Comparison of ENCODE assay signal across 12 cellular contexts in genomic region chr9:136401173-136401922, GRCh38. TPM values are rescaled to one million over a fixed set of nuclear protein-coding genes. Genes with fewer than 3 reads are reported as not detected.
DNase-seq lines count a peak whose midpoint lies in the region; ATAC-seq and TF ChIP-seq lines count a peak whose summit lies in the region.
"Had no signal": no experiment of that assay in that cellular context is flagged by ENCODE, and none has a peak within 500 bp of the region (broad histone marks: within the 10 kb centered on the region; RNA-seq: fewer than 3 reads in every experiment).

No MANE protein-coding gene starts in this region.

- H3K9me3 ChIP-seq in CD8-positive, alpha-beta T cell (ENCODE audit: low read length), result no peaks in the 10 kb centered on the region
- H3K9me3 ChIP-seq: upper lobe of left lung had no signal

- DNase-seq in CD8-positive, alpha-beta T cell, result no peak
- DNase-seq in GM23338 (ENCODE audit: low spot score), result no peak
- DNase-seq in naive B cell, result no peak
- no peak for DNase-seq in NCI-H774 (lab: John Stamatoyannopoulos, UW)
- DNase-seq in central memory CD4-positive, alpha-beta T cell, result no peak
- DNase-seq: kidney glomerular epithelial cell, NCI-H345, PC-3 had no signal

- ATAC-seq in CD8-positive, alpha-beta T cell, result no peak
- no peak for ATAC-seq in GM23338
- no peak for ATAC-seq in activated T-helper 17 cell treated with anti-CD3 and anti-CD28 coated beads, Interleukin-2, amount 50 U/mL, for 72 hours (replicated peaks)
- no peak for ATAC-seq in naive B cell (ENCODE audit: low read depth in 2 of 2)
- ATAC-seq in GM18870 (IDR thresholded peaks at IDR 0.05; ENCODE audit: unreplicated experiment), result no peak
- ATAC-seq in HG02642 (IDR thresholded peaks at IDR 0.05; ENCODE audit: poor library complexity, unreplicated experiment), result no peak

- H3K9me3 Mint-ChIP-seq in CD8-positive, alpha-beta T cell, result no peaks in the 10 kb centered on the region
- H3K9me3 Mint-ChIP-seq in GM23338 (no peaks in the 10 kb centered on the region; the same call in 2 of the 3 replicates), naive B cell (no peaks in the 10 kb centered on the region)
- no peaks in the 10 kb centered on the region for H3K9me3 Mint-ChIP-seq in activated T-helper 17 cell treated with anti-CD3 and anti-CD28 coated beads, Interleukin-2, amount 50 U/mL, for 72 hours

- H3K9me2 ChIP-seq in GM23338 (ENCODE audit: insufficient read depth), result no peaks in the 10 kb centered on the region

- POLR2A ChIA-PET in CD8-positive, alpha-beta T cell (lab: Charles Lee), result interaction anchor here (0.6 to 2.5 kb wide), 3 partner anchors 8 to 503 kb away, joined by 3 to 8 read pairs (median 3); no protein-coding TSS in a partner anchor

- H2AFZ ChIP-seq in GM23338, result no peak overlapping the region

- H3K27ac Mint-ChIP-seq in CD8-positive, alpha-beta T cell, result no peak overlapping the region
- 0 out of 2 replicates have a peak overlapping the region, but pooled peaks have one; percentile 36 for H3K27ac Mint-ChIP-seq in GM23338
- H3K27ac Mint-ChIP-seq in activated T-helper 17 cell treated with anti-CD3 and anti-CD28 coated beads, Interleukin-2, amount 50 U/mL, for 72 hours, result peak overlapping the region; percentile 84
- peak overlapping the region in 4 of 6 donors; percentile 80 to 89 (median 82) for H3K27ac Mint-ChIP-seq in naive B cell

- H3K27me3 ChIP-seq in CD8-positive, alpha-beta T cell (ENCODE audit: insufficient read depth, low read length), result no peaks in the 10 kb centered on the region
- H3K27me3 ChIP-seq in GM23338 (ENCODE audit: insufficient read depth), result no peaks in the 10 kb centered on the region
- H3K27me3 ChIP-seq: upper lobe of left lung had no signal

- H3K4me2 ChIP-seq in GM23338, result no peak overlapping the region

- TF ChIP-seq CTCF in CD8-positive, alpha-beta T cell (IDR thresholded peaks at IDR 0.05), result no peak
- no peak for TF ChIP-seq CTCF in GM23338 (conservative IDR thresholded peaks at IDR 0.05; ENCODE audit: low read depth in 2 of 2)

- H3F3A ChIP-seq in GM23338 (replicated peaks; ENCODE audit: low read depth), result peaks cover 22% of the 10 kb centered on the region

- peaks cover 58% of the 10 kb centered on the region for H3K4me1 ChIP-seq in CD8-positive, alpha-beta T cell (ENCODE audit: insufficient read depth, low read length)
- H3K4me1 ChIP-seq in GM23338 (ENCODE audit: insufficient read depth), result peaks cover 3% of the 10 kb centered on the region; the same call in 1 of the 2 replicates

- no peak overlapping the region for H3K4me3 ChIP-seq in CD8-positive, alpha-beta T cell (ENCODE audit: low read depth, low read length)
- no peak overlapping the region for H3K4me3 ChIP-seq in GM23338

- H3K27me3 Mint-ChIP-seq in CD8-positive, alpha-beta T cell (ENCODE audit: low read depth), result no peaks in the 10 kb centered on the region
- peaks cover 19% of the 10 kb centered on the region for H3K27me3 Mint-ChIP-seq in GM23338 (ENCODE audit: insufficient read depth, low read depth, poor library complexity)
- no peaks in the 10 kb centered on the region for H3K27me3 Mint-ChIP-seq in activated T-helper 17 cell treated with anti-CD3 and anti-CD28 coated beads, Interleukin-2, amount 50 U/mL, for 72 hours
- no peaks in the 10 kb centered on the region for H3K27me3 Mint-ChIP-seq in naive B cell

- H3K4me1 Mint-ChIP-seq in CD8-positive, alpha-beta T cell (ENCODE audit: low read depth), result peaks cover 46% of the 10 kb centered on the region
- H3K4me1 Mint-ChIP-seq in GM23338 (peaks cover 9% of the 10 kb centered on the region), naive B cell (peaks cover 25 to 59% (median 42%) of the 10 kb centered on the region in 3 donors)
- H3K4me1 Mint-ChIP-seq in activated T-helper 17 cell treated with anti-CD3 and anti-CD28 coated beads, Interleukin-2, amount 50 U/mL, for 72 hours, result peaks cover 24% of the 10 kb centered on the region

- intact Hi-C loops in CD8-positive, alpha-beta T cell (cut with DNase I, micrococcal nuclease), result loop anchor here in 1 of 2 experiments (2.0 to 5.0 kb wide), 2 partner anchors 63 to 439 kb away; partner anchors contain the start of gene UBAC1

- H3K4me3 Mint-ChIP-seq in CD8-positive, alpha-beta T cell, result peak overlapping the region; percentile 11
- H3K4me3 Mint-ChIP-seq in GM23338 (0 out of 3 replicates have a peak overlapping the region, but pooled peaks have one; percentile 10), naive B cell (peak overlapping the region in 5 of 8 donors; percentile 41 to 94 (median 76))
- H3K4me3 Mint-ChIP-seq in activated T-helper 17 cell treated with anti-CD3 and anti-CD28 coated beads, Interleukin-2, amount 50 U/mL, for 72 hours, result peak overlapping the region; percentile 88

- H3K27ac ChIP-seq in CD8-positive, alpha-beta T cell (ENCODE audit: low read depth, low read length), result no peak overlapping the region
- H3K27ac ChIP-seq in GM23338 (ENCODE audit: low read depth), result peak overlapping the region; percentile 39; the same call in 1 of the 2 replicates

- H3K36me3 Mint-ChIP-seq in CD8-positive, alpha-beta T cell, result peaks cover 32% of the 10 kb centered on the region
- H3K36me3 Mint-ChIP-seq in GM23338 (ENCODE audit: low read depth) (peaks cover 63% of the 10 kb centered on the region), naive B cell (no peaks in the 10 kb centered on the region)
- peaks cover 78% of the 10 kb centered on the region for H3K36me3 Mint-ChIP-seq in activated T-helper 17 cell treated with anti-CD3 and anti-CD28 coated beads, Interleukin-2, amount 50 U/mL, for 72 hours (ENCODE audit: low read depth)

- H3K79me2 ChIP-seq in GM23338 (replicated peaks; ENCODE audit: insufficient read depth), result peaks cover 34% of the 10 kb centered on the region

- peaks cover 15% of the 10 kb centered on the region for H3K36me3 ChIP-seq in CD8-positive, alpha-beta T cell (ENCODE audit: insufficient read depth, low read length)
- H3K36me3 ChIP-seq in GM23338 (ENCODE audit: insufficient read depth), result peaks cover 22% of the 10 kb centered on the region

- H4K20me1 ChIP-seq in GM23338 (replicated peaks; ENCODE audit: insufficient read depth), result peaks cover 3% of the 10 kb centered on the region

- CTCF ChIA-PET in CD8-positive, alpha-beta T cell (lab: Charles Lee), result interaction anchor here (0.6 to 2.2 kb wide), 14 partner anchors 9 to 279 kb away, joined by 3 to 8 read pairs (median 3); partner anchors contain the start of genes DNLZ, ENTR1 and PMPCA

RNA-seq across cellular contexts. Expression of gene SNAPC4, which starts 1.4 kb away (rescaled TPM):
- total RNA-seq in CD8-positive, alpha-beta T cell, result 1 to 10 TPM; 6.7 TPM
- total RNA-seq in GM23338 (2014; rRNA removed; shearing (Covaris generic)), result 20.4 and 22.7 TPM in 2 replicates
- 8.8 and 10.2 TPM in 2 replicates for polyA plus RNA-seq in GM23338 (2016; fragmentation: Nextera tagmentation; extraction: Ambion mirVana)
- total RNA-seq in activated T-helper 17 cell treated with anti-CD3 and anti-CD28 coated beads, Interleukin-2, amount 50 U/mL, for 72 hours, result 10 to 100 TPM; 16.3 to 21.9 TPM
- polyA plus RNA-seq in naive B cell (ENCODE audit: low read depth in 6 of 6), result 1 to 10 TPM in 5 of 6 donors, not detected in 1; 1.1 to 2.1 (median 1.3) TPM

RNA-seq across cellular contexts. Expression of gene ENTR1, which starts 9.1 kb away (rescaled TPM):
- total RNA-seq in CD8-positive, alpha-beta T cell, result 10 to 100 TPM; 33.0 to 34.4 TPM
- total RNA-seq in GM23338 (2014; rRNA removed; shearing (Covaris generic)), result 79.7 and 91.9 TPM in 2 replicates
- 25.6 and 29.9 TPM in 2 replicates for polyA plus RNA-seq in GM23338 (2016; fragmentation: Nextera tagmentation; extraction: Ambion mirVana)
- total RNA-seq in activated T-helper 17 cell treated with anti-CD3 and anti-CD28 coated beads, Interleukin-2, amount 50 U/mL, for 72 hours, result 10 to 100 TPM; 56.3 to 81.0 TPM
- polyA plus RNA-seq in naive B cell (ENCODE audit: low read depth in 6 of 6), result 10 to 100 TPM in 5 of 6 donors, 1 to 10 TPM in 1; 6.4 to 15.8 (median 14.4) TPM

RNA-seq across cellular contexts. Expression of gene PMPCA, which starts 9.1 kb away (rescaled TPM):
- 100 to 1,000 TPM; 107 to 111 TPM for total RNA-seq in CD8-positive, alpha-beta T cell
- 83.3 and 88.2 TPM in 2 replicates for total RNA-seq in GM23338 (2014; rRNA removed; shearing (Covaris generic))
- polyA plus RNA-seq in GM23338 (2016; fragmentation: Nextera tagmentation; extraction: Ambion mirVana) (54.6 and 61.3 TPM in 2 replicates), naive B cell (ENCODE audit: low read depth in 6 of 6) (10 to 100 TPM; 28.1 to 39.8 (median 35.1) TPM)
- 100 to 1,000 TPM in 1 of 2 donors, 10 to 100 TPM in 1; 89.7 to 123 TPM for total RNA-seq in activated T-helper 17 cell treated with anti-CD3 and anti-CD28 coated beads, Interleukin-2, amount 50 U/mL, for 72 hours

RNA-seq across cellular contexts. Expression of gene CARD9, which starts 27.9 kb away (rescaled TPM):
- under 1 TPM; 0.14 to 0.31 TPM for total RNA-seq in CD8-positive, alpha-beta T cell
- 0.49 and 1.1 TPM in 2 replicates for total RNA-seq in GM23338 (2014; rRNA removed; shearing (Covaris generic))
- polyA plus RNA-seq in GM23338 (2016; fragmentation: Nextera tagmentation; extraction: Ambion mirVana) (0.63 and 0.92 TPM in 2 replicates), naive B cell (ENCODE audit: low read depth in 6 of 6) (under 1 TPM in 5 of 6 donors, not detected in 1; 0.16 to 0.52 (median 0.33) TPM)
- total RNA-seq in activated T-helper 17 cell treated with anti-CD3 and anti-CD28 coated beads, Interleukin-2, amount 50 U/mL, for 72 hours, result 1 to 10 TPM; 6.1 to 6.4 TPM

RNA-seq across cellular contexts. Expression of gene DNLZ, which starts 37.8 kb away (rescaled TPM):
- total RNA-seq in CD8-positive, alpha-beta T cell, result 10 to 100 TPM; 21.0 to 22.1 TPM
- total RNA-seq in GM23338 (2014; rRNA removed; shearing (Covaris generic)), result 21.7 and 53.9 TPM in 2 replicates
- polyA plus RNA-seq in GM23338 (2016; fragmentation: Nextera tagmentation; extraction: Ambion mirVana) (33.4 and 37.7 TPM in 2 replicates), naive B cell (ENCODE audit: low read depth in 6 of 6) (10 to 100 TPM; 42.2 to 93.0 (median 57.2) TPM)
- total RNA-seq in activated T-helper 17 cell treated with anti-CD3 and anti-CD28 coated beads, Interleukin-2, amount 50 U/mL, for 72 hours, result 10 to 100 TPM; 10.3 to 24.0 TPM

Comparison
In these comparisons a context has a peak if more than half of its experiments do, and no peak if none do; other contexts are left out.
1. H3K4me3 Mint-ChIP-seq: peak in every context shown above with its lines; median percentile 88 in activated T-helper 17 cell treated with anti-CD3 and anti-CD28 coated beads, Interleukin-2, amount 50 U/mL, for 72 hours; 76 in naive B cell; 11 in CD8-positive, alpha-beta T cell; 10 in GM23338.